Comparison of ENCODE assay signal across 10 cellular contexts in the genomic region with DNA sequence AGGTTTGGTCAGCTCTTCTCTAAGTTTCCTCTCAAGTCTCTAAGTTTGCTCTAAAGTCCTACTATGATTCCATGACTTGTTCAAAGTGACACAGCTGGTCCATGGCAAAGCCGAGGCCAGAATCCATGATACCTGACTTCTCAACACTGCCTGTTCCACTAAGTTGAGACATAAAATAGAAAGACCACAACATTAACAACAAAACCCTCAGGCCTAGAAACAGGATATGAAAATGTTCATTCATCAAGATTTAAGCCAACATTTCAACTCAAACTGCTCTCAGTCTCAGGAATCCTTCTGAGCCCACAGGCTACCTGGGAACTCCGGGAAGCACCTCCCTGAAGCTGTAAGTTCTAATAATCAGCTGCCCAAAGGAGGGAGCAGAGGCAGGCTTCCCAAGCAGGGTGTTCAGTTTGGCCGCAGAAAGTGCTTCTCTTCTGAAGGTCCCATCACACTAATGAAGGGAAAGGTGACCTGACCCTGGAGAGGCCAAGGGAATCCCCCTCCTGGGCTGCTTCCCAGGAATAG.
DNase-seq lines count a peak whose midpoint lies in the region; ATAC-seq and TF ChIP-seq lines count a peak whose summit lies in the region.
"Had no signal": no experiment of that assay in that cellular context is flagged by ENCODE, and none has a peak within 500 bp of the region (broad histone marks: within the 10 kb centered on the region; RNA-seq: fewer than 3 reads in every experiment).

No MANE protein-coding gene starts in this region.

- H3K9me3 Mint-ChIP-seq in GM23338 = no peaks in the 10 kb centered on the region; the same call in 2 of the 3 replicates

- no peak for DNase-seq in GM23338 (ENCODE audit: low spot score)
- DNase-seq in DMS79 treated with DMSO at 0.1 percent for 48 hours (lab: John Stamatoyannopoulos, UW) = no peak
- DNase-seq in NCI-H69 (lab: John Stamatoyannopoulos, UW) = no peak
- no peak for DNase-seq in SHP77 (lab: John Stamatoyannopoulos, UW)
- DNase-seq: activated effector memory CD4-positive, alpha-beta T cell treated with anti-CD3 and anti-CD28 coated beads, Interleukin-2, amount 50 U/mL, for 16 hours; SW 1271 had no signal

- H3F3A ChIP-seq in GM23338 (replicated peaks; ENCODE audit: low read depth) (peaks cover 5% of the 10 kb centered on the region; the same call in 1 of the 2 replicates), SU-DHL-6 (ENCODE audit: insufficient read depth) (peaks cover 90% of the 10 kb centered on the region)

- no peaks in the 10 kb centered on the region for H3K9me3 ChIP-seq in SU-DHL-6 (ENCODE audit: insufficient read depth, low read length)
- no peaks in the 10 kb centered on the region for H3K9me3 ChIP-seq in esophagus (ENCODE audit: control insufficient read depth in 2 of 2, insufficient read depth in 1 of 2, low read depth in 1 of 2, low read length in 1 of 2)

- ATAC-seq in GM23338 (no peak), GM18861 (IDR thresholded peaks at IDR 0.05; ENCODE audit: unreplicated experiment) (no peak)

- H4K20me1 ChIP-seq in GM23338 (replicated peaks; ENCODE audit: insufficient read depth) (no peaks in the 10 kb centered on the region), SU-DHL-6 (ENCODE audit: low read depth, low read length) (no peaks in the 10 kb centered on the region)

- H3K4me1 Mint-ChIP-seq in GM23338 = peaks cover 49% of the 10 kb centered on the region

- H3K27me3 Mint-ChIP-seq in GM23338 (ENCODE audit: insufficient read depth, low read depth, poor library complexity) = peaks cover 8% of the 10 kb centered on the region

- H2AFZ ChIP-seq in GM23338 (no peak overlapping the region), SU-DHL-6 (ENCODE audit: low read depth, low read length, severe bottlenecking) (no peak overlapping the region)

- H3K4me2 ChIP-seq in GM23338 = peak overlapping the region; percentile 69; the same call in 1 of the 2 replicates
- H3K4me2 ChIP-seq in SU-DHL-6 (ENCODE audit: low read depth, low read length, poor library complexity, severe bottlenecking) = peak overlapping the region; percentile 96

- H3K4me3 Mint-ChIP-seq in GM23338 = no peak overlapping the region

- WGBS in esophagus, 2 donors = 84% methylated on average over 3 of the region's 3 CpGs

- H3K9ac ChIP-seq in SU-DHL-6 (ENCODE audit: low read length) = peak overlapping the region; percentile 70

- H3K4me3 ChIP-seq in GM23338 = no peak overlapping the region
- H3K4me3 ChIP-seq in SU-DHL-6 (ENCODE audit: insufficient read depth, low read length, poor library complexity, severe bottlenecking) = no peak overlapping the region
- no peak overlapping the region for H3K4me3 ChIP-seq in esophagus (ENCODE audit: low read depth in 1 of 2, low read length in 2 of 2)
- no peak overlapping the region for H3K4me3 ChIP-seq in skin epidermis

- H3K36me3 ChIP-seq in GM23338 (ENCODE audit: insufficient read depth) = peaks cover 5% of the 10 kb centered on the region
- H3K36me3 ChIP-seq in SU-DHL-6 (ENCODE audit: low read length) = peaks cover 1% of the 10 kb centered on the region; the same call in 1 of the 2 replicates
- H3K36me3 ChIP-seq in esophagus (ENCODE audit: control insufficient read depth in 2 of 2, insufficient read depth in 2 of 2, low read length in 1 of 2) = peaks cover 0 to 11% of the 10 kb centered on the region in 2 donors

- H3K79me2 ChIP-seq in GM23338 (replicated peaks; ENCODE audit: insufficient read depth) (peaks cover 40% of the 10 kb centered on the region), SU-DHL-6 (ENCODE audit: insufficient read depth, low read length) (peaks cover 25% of the 10 kb centered on the region)

- H3K9me2 ChIP-seq in GM23338 (ENCODE audit: insufficient read depth) = no peaks in the 10 kb centered on the region
- H3K9me2 ChIP-seq in SU-DHL-6 (replicated peaks; ENCODE audit: insufficient read depth, low read length) = no peaks in the 10 kb centered on the region

- H3K27me3 ChIP-seq in GM23338 (ENCODE audit: insufficient read depth) = no peaks in the 10 kb centered on the region
- no peaks in the 10 kb centered on the region for H3K27me3 ChIP-seq in SU-DHL-6 (ENCODE audit: low read length)
- no peaks in the 10 kb centered on the region for H3K27me3 ChIP-seq in esophagus (ENCODE audit: control insufficient read depth in 1 of 2, insufficient read depth in 2 of 2, low read length in 2 of 2)

- H3K27ac ChIP-seq in GM23338 (ENCODE audit: low read depth) = peak overlapping the region; percentile 99; the same call in 1 of the 2 replicates
- H3K27ac ChIP-seq in SU-DHL-6 (ENCODE audit: low read depth, low read length) = peak overlapping the region; percentile 98
- peak overlapping the region; percentile 13 for H3K27ac ChIP-seq in esophagus (ENCODE audit: low read depth in 2 of 2, low read length in 1 of 2)
- H3K27ac ChIP-seq in skin epidermis = peak overlapping the region in 18 of 21 experiments; percentile 44 to 98 (median 90)

- H3K36me3 Mint-ChIP-seq in GM23338 (ENCODE audit: low read depth) = peaks cover 67% of the 10 kb centered on the region

- no peak for TF ChIP-seq CTCF in GM23338 (conservative IDR thresholded peaks at IDR 0.05; ENCODE audit: low read depth in 2 of 2)
- no peak for TF ChIP-seq CTCF in SU-DHL-6 (IDR thresholded peaks at IDR 0.05; ENCODE audit: insufficient read depth, low read length, poor library complexity, severe bottlenecking)

- H3K27ac Mint-ChIP-seq in GM23338 = peak overlapping the region; percentile 93

- peaks cover 44% of the 10 kb centered on the region for H3K4me1 ChIP-seq in GM23338 (ENCODE audit: insufficient read depth)
- peaks cover 0 to 19% of the 10 kb centered on the region in 2 donors for H3K4me1 ChIP-seq in esophagus (ENCODE audit: control insufficient read depth in 2 of 2, insufficient read depth in 2 of 2, low read length in 1 of 2)

TF ChIP-seq in GM23338, 12 proteins besides CTCF, POLR2A, EP300 and RAD21:
- no peak for TF ChIP-seq EZH2phosphoT487 (IDR thresholded peaks at IDR 0.05; ENCODE audit: unreplicated experiment)
TF ChIP-seq in GM23338: peak in this region for 0.

Comparison
In these comparisons a context has a peak if more than half of its experiments do, and no peak if none do; other contexts are left out.
1. H3K27ac ChIP-seq: peak in every context shown above with its lines; median percentile 99 in GM23338; 98 in SU-DHL-6; 90 in skin epidermis; 13 in esophagus.